ENCODE assay signal across 8 cellular contexts in genomic region chr1:148013177-148014144, GRCh38.
DNase-seq lines count a peak whose midpoint lies in the region; ATAC-seq and TF ChIP-seq lines count a peak whose summit lies in the region.
"Not testable (repeated sequence)": the region's sequence is repeated elsewhere in the genome, so short reads cannot be mapped to it uniquely, and the experiment has no call there.

No MANE protein-coding gene starts in this region.

- H3K4me1 ChIP-seq in left ventricle myocardium inferior (peaks cover 11% of the 10 kb centered on the region), spleen (peaks cover 0 to 15% (median 2%) of the 10 kb centered on the region in 6 donors)

- H3K27me3 ChIP-seq in left ventricle myocardium inferior (ENCODE audit: low read depth): peaks cover 35% of the 10 kb centered on the region
- H3K27me3 ChIP-seq in spleen (replicated peaks in 1 of 7): peaks cover 5 to 57% (median 12%) of the 10 kb centered on the region in 7 donors

- H3K4me3 Mint-ChIP-seq in Calu3 (ENCODE audit: low read depth, unreplicated experiment) (peak overlapping the region; percentile 40), IgD-negative memory B cell (peak overlapping the region in 3 of 4 donors; percentile 12 to 70 (median 45))
- H3K4me3 Mint-ChIP-seq in activated T-cell treated with anti-CD3 and anti-CD28 coated beads, Interleukin-2, amount 50 U/mL, for 72 hours: peak overlapping the region; percentile 46 to 71
- peak overlapping the region in 7 of 10 donors; percentile 2 to 79 (median 48) for H3K4me3 Mint-ChIP-seq in naive thymus-derived CD8-positive, alpha-beta T cell

- H3K4me1 Mint-ChIP-seq in Calu3 (ENCODE audit: low read depth, unreplicated experiment); IgD-negative memory B cell: not testable (repeated sequence)
- H3K4me1 Mint-ChIP-seq in activated T-cell treated with anti-CD3 and anti-CD28 coated beads, Interleukin-2, amount 50 U/mL, for 72 hours (ENCODE audit: low read depth): peaks cover 16% of the 10 kb centered on the region
- H3K4me1 Mint-ChIP-seq in naive thymus-derived CD8-positive, alpha-beta T cell: peaks cover 6 to 20% (median 13%) of the 10 kb centered on the region in 4 donors

- H3K36me3 Mint-ChIP-seq in Calu3 (ENCODE audit: insufficient read depth, unreplicated experiment); IgD-negative memory B cell; activated T-cell treated with anti-CD3 and anti-CD28 coated beads, Interleukin-2, amount 50 U/mL, for 72 hours (ENCODE audit: insufficient read depth in 2 of 2); naive thymus-derived CD8-positive, alpha-beta T cell: not testable (repeated sequence)

- not testable (repeated sequence) for H3K27ac ChIP-seq in left ventricle myocardium inferior (replicated peaks); spleen

- H3K9me3 Mint-ChIP-seq in Calu3 (ENCODE audit: low read depth, unreplicated experiment); IgD-negative memory B cell; activated T-cell treated with anti-CD3 and anti-CD28 coated beads, Interleukin-2, amount 50 U/mL, for 72 hours; naive thymus-derived CD8-positive, alpha-beta T cell: not testable (repeated sequence)

- H3K4me3 ChIP-seq in left ventricle myocardium inferior: peak overlapping the region; percentile 55
- not testable (repeated sequence) for H3K4me3 ChIP-seq in spleen

- H3K27me3 Mint-ChIP-seq in Calu3 (ENCODE audit: unreplicated experiment): peaks cover 16% of the 10 kb centered on the region
- peaks cover 23% of the 10 kb centered on the region for H3K27me3 Mint-ChIP-seq in IgD-negative memory B cell
- H3K27me3 Mint-ChIP-seq in activated T-cell treated with anti-CD3 and anti-CD28 coated beads, Interleukin-2, amount 50 U/mL, for 72 hours (ENCODE audit: low read depth): peaks cover 33% of the 10 kb centered on the region
- H3K27me3 Mint-ChIP-seq in naive thymus-derived CD8-positive, alpha-beta T cell: peaks cover 6 to 38% (median 18%) of the 10 kb centered on the region in 5 donors

- TF ChIP-seq CTCF in Calu3 (IDR thresholded peaks at IDR 0.05; ENCODE audit: unreplicated experiment); left ventricle myocardium inferior (IDR thresholded peaks at IDR 0.05; ENCODE audit: borderline replicate concordance); spleen (IDR thresholded peaks at IDR 0.05 in 8 of 11, conservative IDR thresholded peaks at IDR 0.05 in 3 of 11): not testable (repeated sequence)

- H3K9me3 ChIP-seq in left ventricle myocardium inferior (replicated peaks); spleen: not testable (repeated sequence)

- DNase-seq in Calu3; activated T-cell treated with anti-CD3 and anti-CD28 coated beads, Interleukin-2, amount 50 U/mL, for 72 hours; left ventricle myocardium inferior; naive thymus-derived CD8-positive, alpha-beta T cell: not testable (repeated sequence)
- DNase-seq in cerebellum (ENCODE audit: low spot score) (peak; percentile 10), islet precursor cell (peak; percentile 51), spleen (peak; percentile 59)

- 28 to 47% (median 34%) methylated on average over 26 to 39 of the region's 48 CpGs for WGBS in spleen, 5 donors

- intact Hi-C loops in Calu3 (cut with micrococcal nuclease; ENCODE audit: unreplicated experiment); left ventricle myocardium inferior (cut with micrococcal nuclease); spleen (cut with DNase I; ENCODE audit: low total_unique reads): not testable (repeated sequence)

- H3K27ac Mint-ChIP-seq in Calu3 (ENCODE audit: unreplicated experiment); IgD-negative memory B cell; activated T-cell treated with anti-CD3 and anti-CD28 coated beads, Interleukin-2, amount 50 U/mL, for 72 hours; naive thymus-derived CD8-positive, alpha-beta T cell: not testable (repeated sequence)

- H3K36me3 ChIP-seq in left ventricle myocardium inferior, spleen: not testable (repeated sequence)

- not testable (repeated sequence) for TF ChIP-seq POLR2A in spleen (IDR thresholded peaks at IDR 0.05)

- CTCF ChIA-PET in Calu3 (lab: Charles Lee): not testable (repeated sequence)

- POLR2A ChIA-PET in naive thymus-derived CD8-positive, alpha-beta T cell (lab: Charles Lee): not testable (repeated sequence)

- ATAC-seq in activated T-cell treated with anti-CD3 and anti-CD28 coated beads, Interleukin-2, amount 50 U/mL, for 72 hours (replicated peaks in 1 of 2): not testable (repeated sequence)
- ATAC-seq in naive thymus-derived CD8-positive, alpha-beta T cell: peak; percentile 6 to 22

- BruUV-seq in Calu3 (replicated peaks; lab: Mats Ljungman, UMichigan): not testable (repeated sequence)
